Comparison of ENCODE assay signal across 9 cellular contexts in genomic region chr7:28853150-28853549, GRCh38.
DNase-seq lines count a peak whose midpoint lies in the region; ATAC-seq and TF ChIP-seq lines count a peak whose summit lies in the region.
"Had no signal": no experiment of that assay in that cellular context is flagged by ENCODE, and none has a peak within 500 bp of the region (broad histone marks: within the 10 kb centered on the region; RNA-seq: fewer than 3 reads in every experiment).

No MANE protein-coding gene starts in this region.

- no peaks in the 10 kb centered on the region for H3K36me3 ChIP-seq in endodermal cell (ENCODE audit: control insufficient read depth, insufficient read depth, low read length)

- intact Hi-C loops in sciatic nerve (cut with DNase I): loop anchor here (10.0 kb wide), 1 partner anchor 468 kb away; no protein-coding TSS in a partner anchor

- H3K27ac Mint-ChIP-seq in endodermal cell: no peak overlapping the region

- peaks cover 39% of the 10 kb centered on the region for H3K27me3 ChIP-seq in endodermal cell (ENCODE audit: control insufficient read depth, insufficient read depth, low read length, poor library complexity, severe bottlenecking)

- peak; percentile 46 for ATAC-seq in sciatic nerve
- no peak for ATAC-seq in GM19397 (IDR thresholded peaks at IDR 0.05; ENCODE audit: unreplicated experiment)

- H3K4me1 Mint-ChIP-seq in endodermal cell: peaks cover 17% of the 10 kb centered on the region

- DNase-seq in NOMO-1 treated with DMSO at 0.1 percent for 48 hours (lab: John Stamatoyannopoulos, UW; ENCODE audit: unreplicated experiment) (peak; percentile 16), NOMO-1 (lab: John Stamatoyannopoulos, UW; ENCODE audit: unreplicated experiment in 2 of 2) (no peak), NCI-H82 (lab: John Stamatoyannopoulos, UW) (peak; percentile 29), endodermal cell (no peak), sciatic nerve (ENCODE audit: low spot score) (no peak), NCI-H510A (lab: John Stamatoyannopoulos, UW) (no peak), NCI-H226 (no peak)
- DNase-seq: mesendoderm had no signal

- H3K9me3 ChIP-seq in endodermal cell (ENCODE audit: control insufficient read depth, low read length): no peaks in the 10 kb centered on the region

- H3K9me3 Mint-ChIP-seq in endodermal cell: peaks cover 4% of the 10 kb centered on the region

- H3K36me3 Mint-ChIP-seq in endodermal cell (ENCODE audit: low read depth): no peaks in the 10 kb centered on the region

- WGBS in endodermal cell (ENCODE audit: insufficient coverage in 1 of 2, insufficient read length in 1 of 2), 2 experiments: 68 to 71% methylated on average over 3 to 4 of the region's 4 CpGs

- H3K4me3 ChIP-seq in endodermal cell (ENCODE audit: low read length): peak overlapping the region; percentile 81

- peak overlapping the region; percentile 69 for H3K4me3 Mint-ChIP-seq in endodermal cell

- TF ChIP-seq CTCF in endodermal cell (conservative IDR thresholded peaks at IDR 0.05): no peak

- H3K9ac ChIP-seq in endodermal cell (ENCODE audit: extremely low read depth, low read length, poor library complexity, severe bottlenecking): no peak overlapping the region

- no peaks in the 10 kb centered on the region for H3K4me1 ChIP-seq in endodermal cell (ENCODE audit: control insufficient read depth, insufficient read depth, low read length)

- H3K27ac ChIP-seq in endodermal cell (ENCODE audit: low read depth, low read length): no peak overlapping the region

- H3K27me3 Mint-ChIP-seq in endodermal cell (ENCODE audit: insufficient read depth): peaks cover 41% of the 10 kb centered on the region

Comparison
In these comparisons a context has a peak if more than half of its experiments do, and no peak if none do; other contexts are left out.
1. DNase-seq: peak in NOMO-1 treated with DMSO at 0.1 percent for 48 hours (single experiment) and NCI-H82 (single experiment); none in NOMO-1 (0 of 2), endodermal cell (single experiment), sciatic nerve (single experiment), NCI-H510A (single experiment) and NCI-H226 (single experiment).